ENCODE assay signal across 19 cellular contexts in genomic region chr3:27861047-27862036, GRCh38.
DNase-seq lines count a peak whose midpoint lies in the region; ATAC-seq and TF ChIP-seq lines count a peak whose summit lies in the region.
"Had no signal": no experiment of that assay in that cellular context is flagged by ENCODE, and none has a peak within 500 bp of the region (broad histone marks: within the 10 kb centered on the region; RNA-seq: fewer than 3 reads in every experiment).

No MANE protein-coding gene starts in this region.

- TF ChIP-seq CTCF in mucosa of descending colon (IDR thresholded peaks at IDR 0.05) (no peak), tibial nerve (IDR thresholded peaks at IDR 0.05) (no peak)

- peak overlapping the region in 6 of 7 donors; percentile 6 to 73 (median 56) for H3K4me3 Mint-ChIP-seq in CD8-positive, alpha-beta memory T cell
- H3K4me3 Mint-ChIP-seq in activated T-helper 17 cell treated with anti-CD3 and anti-CD28 coated beads, Interleukin-2, amount 50 U/mL, for 72 hours: peak overlapping the region; percentile 40
- H3K4me3 Mint-ChIP-seq: B cell, HFFc6, memory B cell, naive B cell had no signal

- no peak overlapping the region for H3K4me3 ChIP-seq in CD8-positive, alpha-beta memory T cell (ENCODE audit: low read length)
- H3K4me3 ChIP-seq in mucosa of descending colon: no peak overlapping the region
- H3K4me3 ChIP-seq in tibial nerve: no peak overlapping the region
- H3K4me3 ChIP-seq: pancreas, right lobe of liver had no signal

- peaks cover 0 to 3% (median 1%) of the 10 kb centered on the region in 3 donors for H3K36me3 Mint-ChIP-seq in CD8-positive, alpha-beta memory T cell
- H3K36me3 Mint-ChIP-seq in activated T-helper 17 cell treated with anti-CD3 and anti-CD28 coated beads, Interleukin-2, amount 50 U/mL, for 72 hours (ENCODE audit: low read depth): no peaks in the 10 kb centered on the region
- H3K36me3 Mint-ChIP-seq: memory B cell, naive B cell had no signal

- peaks cover 56 to 70% (median 61%) of the 10 kb centered on the region in 3 donors for H3K4me1 Mint-ChIP-seq in CD8-positive, alpha-beta memory T cell
- H3K4me1 Mint-ChIP-seq in activated T-helper 17 cell treated with anti-CD3 and anti-CD28 coated beads, Interleukin-2, amount 50 U/mL, for 72 hours: peaks cover 16% of the 10 kb centered on the region
- H3K4me1 Mint-ChIP-seq: B cell, memory B cell, naive B cell had no signal

- peaks cover 0 to 4% (median 0%) of the 10 kb centered on the region in 5 donors for H3K9me3 Mint-ChIP-seq in CD8-positive, alpha-beta memory T cell
- H3K9me3 Mint-ChIP-seq in activated T-helper 17 cell treated with anti-CD3 and anti-CD28 coated beads, Interleukin-2, amount 50 U/mL, for 72 hours: peaks cover 3% of the 10 kb centered on the region
- H3K9me3 Mint-ChIP-seq: HFFc6 had no signal

- no peaks in the 10 kb centered on the region for H3K9me3 ChIP-seq in CD8-positive, alpha-beta memory T cell (ENCODE audit: low read length)
- peaks cover 1% of the 10 kb centered on the region for H3K9me3 ChIP-seq in mucosa of descending colon
- H3K9me3 ChIP-seq in tibial nerve: peaks cover 0 to 22% (median 0%) of the 10 kb centered on the region in 4 donors
- H3K9me3 ChIP-seq: pancreas, right lobe of liver had no signal

- H3K36me3 ChIP-seq in CD8-positive, alpha-beta memory T cell (ENCODE audit: insufficient read depth, low read length): no peaks in the 10 kb centered on the region
- H3K36me3 ChIP-seq in mucosa of descending colon (ENCODE audit: low read depth): no peaks in the 10 kb centered on the region
- H3K36me3 ChIP-seq in tibial nerve: no peaks in the 10 kb centered on the region
- H3K36me3 ChIP-seq: pancreas, right lobe of liver had no signal

- TF ChIP-seq EP300 in tibial nerve (IDR thresholded peaks at IDR 0.05): no peak

- ATAC-seq in activated T-helper 17 cell treated with anti-CD3 and anti-CD28 coated beads, Interleukin-2, amount 50 U/mL, for 72 hours (replicated peaks): peak; percentile 72
- peak; percentile 60 for ATAC-seq in mucosa of descending colon
- no peak for ATAC-seq in HG03565 (IDR thresholded peaks at IDR 0.05; ENCODE audit: unreplicated experiment)
- ATAC-seq in GM21825 (IDR thresholded peaks at IDR 0.05; ENCODE audit: unreplicated experiment): no peak
- ATAC-seq: HepG2, pancreas had no signal

- H3K27me3 ChIP-seq in CD8-positive, alpha-beta memory T cell (ENCODE audit: insufficient read depth, low read length, poor library complexity, severe bottlenecking): no peaks in the 10 kb centered on the region
- H3K27me3 ChIP-seq in tibial nerve: no peaks in the 10 kb centered on the region
- H3K27me3 ChIP-seq: pancreas, right lobe of liver had no signal

- H3K27ac ChIP-seq in CD8-positive, alpha-beta memory T cell (ENCODE audit: low read depth, low read length): no peak overlapping the region
- H3K27ac ChIP-seq in tibial nerve: no peak overlapping the region
- H3K27ac ChIP-seq: pancreas, right lobe of liver had no signal

- POLR2A ChIA-PET in CD8-positive, alpha-beta memory T cell (lab: Charles Lee): interaction anchor here (0.6 kb wide), 1 partner anchor 74 kb away, joined by 3 read pairs; no protein-coding TSS in a partner anchor

- no peaks in the 10 kb centered on the region for H3K27me3 Mint-ChIP-seq in CD8-positive, alpha-beta memory T cell
- no peaks in the 10 kb centered on the region for H3K27me3 Mint-ChIP-seq in activated T-helper 17 cell treated with anti-CD3 and anti-CD28 coated beads, Interleukin-2, amount 50 U/mL, for 72 hours
- H3K27me3 Mint-ChIP-seq: B cell, memory B cell, naive B cell had no signal

- peak overlapping the region; percentile 67 to 95 (median 86) for H3K27ac Mint-ChIP-seq in CD8-positive, alpha-beta memory T cell
- peak overlapping the region; percentile 75 for H3K27ac Mint-ChIP-seq in activated T-helper 17 cell treated with anti-CD3 and anti-CD28 coated beads, Interleukin-2, amount 50 U/mL, for 72 hours
- H3K27ac Mint-ChIP-seq: B cell, HFFc6, memory B cell had no signal

- TF ChIP-seq POLR2A in tibial nerve (IDR thresholded peaks at IDR 0.05): no peak

- intact Hi-C loops in mucosa of descending colon (cut with DNase I, micrococcal nuclease): no loop called here

- 65 to 68% methylated on average over 6 of the region's 6 CpGs for WGBS in tibial nerve, 2 donors

- DNase-seq in activated CD4-positive, alpha-beta T cell treated with anti-CD3 and anti-CD28 coated beads for 48 hours: peak; percentile 8
- DNase-seq in activated CD4-positive, alpha-beta T cell treated with anti-CD3 and anti-CD28 coated beads for 1 hour: no peak
- peak in 3 of 5 donors; percentile 34 to 63 (median 49) for DNase-seq in CD8-positive, alpha-beta memory T cell
- DNase-seq in mucosa of descending colon (no peak), tibial nerve (ENCODE audit: low spot score in 2 of 2) (no peak)
- DNase-seq: activated effector memory CD4-positive, alpha-beta T cell treated with anti-CD3 and anti-CD28 coated beads, Interleukin-2, amount 50 U/mL, for 16 hours; HFFc6; naive B cell; NCI-H1436; NCI-H510A treated with DMSO at 0.1 percent for 48 hours; pancreas; right lobe of liver; stimulated activated CD4-positive, alpha-beta T cell treated with anti-CD3 and anti-CD28 coated beads, Interleukin-15, amount 100 ng/mL, for 24 hours had no signal

- peaks cover 40% of the 10 kb centered on the region for H3K4me1 ChIP-seq in CD8-positive, alpha-beta memory T cell (ENCODE audit: insufficient read depth, low read length)
- no peaks in the 10 kb centered on the region for H3K4me1 ChIP-seq in mucosa of descending colon (ENCODE audit: low read depth)
- no peaks in the 10 kb centered on the region for H3K4me1 ChIP-seq in tibial nerve
- H3K4me1 ChIP-seq: pancreas, right lobe of liver had no signal

- CTCF ChIA-PET in CD8-positive, alpha-beta memory T cell (lab: Charles Lee): interaction anchor here (1.1 to 2.1 kb wide), 3 partner anchors 11 to 150 kb away, joined by 3 to 9 read pairs (median 8); partner anchors contain the start of gene EOMES

Comparison
In these comparisons a context has a peak if more than half of its experiments do, and no peak if none do; other contexts are left out.
1. DNase-seq: peak in activated CD4-positive, alpha-beta T cell treated with anti-CD3 and anti-CD28 coated beads for 48 hours (single experiment) and CD8-positive, alpha-beta memory T cell (3 of 5); none in activated CD4-positive, alpha-beta T cell treated with anti-CD3 and anti-CD28 coated beads for 1 hour (single experiment), mucosa of descending colon (0 of 3) and tibial nerve (0 of 2).
2. ATAC-seq: peak in activated T-helper 17 cell treated with anti-CD3 and anti-CD28 coated beads, Interleukin-2, amount 50 U/mL, for 72 hours (single experiment) and mucosa of descending colon (single experiment); none in HG03565 (single experiment) and GM21825 (single experiment).